ENCODE assay signal across 13 cellular contexts in the genomic region with DNA sequence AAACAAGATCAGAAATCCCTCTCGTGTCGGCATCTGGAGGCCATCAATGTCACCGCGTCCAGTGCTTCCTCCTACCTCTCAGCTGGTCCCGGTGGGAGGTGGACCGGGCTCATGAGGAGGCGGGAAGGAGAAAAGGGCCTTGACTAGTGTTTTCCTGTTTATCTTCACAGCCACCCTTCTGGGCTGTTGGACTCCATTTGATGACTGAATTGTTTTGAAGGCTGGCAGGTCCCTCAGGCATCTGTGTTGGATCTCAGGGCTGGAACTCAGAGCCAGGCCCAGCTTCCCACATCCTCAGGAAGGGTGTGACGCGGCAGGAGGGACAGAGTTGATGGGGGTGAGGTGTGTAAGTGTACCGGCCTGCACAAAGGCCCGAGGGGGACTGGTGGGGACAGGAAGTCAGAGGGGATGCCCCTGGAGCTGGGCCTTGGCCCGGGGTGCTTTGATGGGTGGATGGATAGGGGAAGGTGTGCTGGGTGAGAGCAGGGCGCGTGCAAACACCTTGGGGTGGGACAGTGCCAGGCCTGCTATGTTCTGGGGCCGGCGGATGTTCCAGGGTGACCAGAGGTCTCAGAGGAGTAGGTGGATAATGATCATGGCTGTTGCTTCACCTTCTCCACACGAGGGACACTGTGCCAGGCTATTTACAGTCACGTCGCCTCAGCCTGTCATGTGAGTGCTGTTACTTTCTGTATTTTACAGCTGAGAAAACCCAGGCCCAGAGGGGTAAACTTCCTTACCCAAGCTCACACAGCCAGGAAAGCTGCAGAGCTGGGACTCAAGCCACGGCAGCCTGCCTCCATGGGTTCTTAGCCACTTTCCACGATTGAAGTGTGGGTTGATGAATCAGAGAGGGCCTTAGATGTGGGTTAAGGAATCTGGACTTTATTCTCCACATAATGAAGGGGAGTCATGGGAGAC. TPM values are rescaled to one million over a fixed set of nuclear protein-coding genes. Genes with fewer than 3 reads are reported as not detected.
DNase-seq lines count a peak whose midpoint lies in the region; ATAC-seq and TF ChIP-seq lines count a peak whose summit lies in the region.
"Had no signal": no experiment of that assay in that cellular context is flagged by ENCODE, and none has a peak within 500 bp of the region (broad histone marks: within the 10 kb centered on the region; RNA-seq: fewer than 3 reads in every experiment).

No MANE protein-coding gene starts in this region.

- no peak for ATAC-seq in CD4-positive, CD25-positive, alpha-beta regulatory T cell (ENCODE audit: low read depth in 2 of 2)
- ATAC-seq in Panc1 (no peak), heart left ventricle (peak; percentile 52 to 84 (median 60)), HG03139 (IDR thresholded peaks at IDR 0.05; ENCODE audit: unreplicated experiment) (no peak), HG02610 (IDR thresholded peaks at IDR 0.05; ENCODE audit: unreplicated experiment) (no peak)
- ATAC-seq: activated CD4-positive, CD25-positive, alpha-beta regulatory T cell treated with anti-CD3 and anti-CD28 coated beads, Interleukin-2, amount 50 U/mL, for 24 hours had no signal

- no peak overlapping the region for H3K27ac ChIP-seq in CD4-positive, CD25-positive, alpha-beta regulatory T cell (ENCODE audit: insufficient read depth, low read length, poor library complexity, severe bottlenecking)
- H3K27ac ChIP-seq in Panc1 (ENCODE audit: low read length), result 0 out of 2 replicates have a peak overlapping the region, but pooled peaks have one; percentile 18
- H3K27ac ChIP-seq in heart left ventricle, result peak overlapping the region; percentile 26 to 78 (median 64)
- H3K27ac ChIP-seq: ascending aorta had no signal

- POLR2A ChIA-PET in Panc1 (lab: Charles Lee), result no interaction called here

- CTCF ChIA-PET in Panc1 (lab: Charles Lee), result interaction anchor here (0.5 to 0.6 kb wide), 3 partner anchors 17 to 19 kb away, joined by 4 to 6 read pairs (median 6); partner anchors contain the start of gene CHMP4B

- no peak for TF ChIP-seq POLR2A in heart left ventricle (IDR thresholded peaks at IDR 0.05)

- in situ Hi-C loops in Panc1 (cut with HindIII; ENCODE audit: low pct_unique_long_range_greater_than_20kb, low sequenced_read_pairs), result no loop called here

- intact Hi-C loops in Panc1 (cut with micrococcal nuclease; ENCODE audit: unreplicated experiment) (no loop called here), heart left ventricle (cut with DNase I) (loop anchor here in 6 of 10 donors (2.0 to 10.0 kb wide), 6 partner anchors 52 to 332 kb away; no protein-coding TSS in a partner anchor), posterior vena cava (cut with DNase I) (no loop called here)

- no TSS peak for BruUV-seq in Panc1 (replicated peaks; lab: Mats Ljungman, UMichigan)

- no peaks in the 10 kb centered on the region for H3K9me3 Mint-ChIP-seq in CD4-positive, CD25-positive, alpha-beta regulatory T cell

- no peaks in the 10 kb centered on the region for H3K36me3 ChIP-seq in CD4-positive, CD25-positive, alpha-beta regulatory T cell (ENCODE audit: control insufficient read depth, insufficient read depth, low read length)
- H3K36me3 ChIP-seq in Panc1 (ENCODE audit: control insufficient read depth, insufficient read depth, low read length), result no peaks in the 10 kb centered on the region
- peaks cover 0 to 8% (median 0%) of the 10 kb centered on the region in 9 donors for H3K36me3 ChIP-seq in heart left ventricle
- H3K36me3 ChIP-seq: Peyer's patch had no signal

- DNase-seq in CD4-positive, CD25-positive, alpha-beta regulatory T cell, result peak in 1 of 3 donors; percentile 32
- no peak for DNase-seq in Panc1 (ENCODE audit: low read depth, low spot score)
- DNase-seq in heart left ventricle, result peak; percentile 44 to 73 (median 53)
- peak; percentile 71 for DNase-seq in posterior vena cava (ENCODE audit: low spot score)
- no peak for DNase-seq in NCI-H526 treated with DMSO at 0.1 percent for 48 hours (lab: John Stamatoyannopoulos, UW)
- no peak for DNase-seq in NCI-H2227 (lab: John Stamatoyannopoulos, UW; ENCODE audit: unreplicated experiment)
- DNase-seq: Peyer's patch; stimulated activated CD4-positive, alpha-beta T cell treated with anti-CD3 and anti-CD28 coated beads, Interleukin-2, amount 100 ng/mL, for 24 hours had no signal

- H3K4me3 Mint-ChIP-seq in CD4-positive, CD25-positive, alpha-beta regulatory T cell, result no peak overlapping the region

- WGBS in heart left ventricle, 4 donors, result 30 to 38% (median 34%) methylated on average over 21 of the region's 21 CpGs

- no peaks in the 10 kb centered on the region for H3K9me3 ChIP-seq in CD4-positive, CD25-positive, alpha-beta regulatory T cell (ENCODE audit: control insufficient read depth in 2 of 2, low read length in 2 of 2)
- H3K9me3 ChIP-seq in Panc1 (ENCODE audit: control insufficient read depth, insufficient read depth, low read depth, low read length), result no peaks in the 10 kb centered on the region
- peaks cover 0 to 4% (median 0%) of the 10 kb centered on the region in 12 donors for H3K9me3 ChIP-seq in heart left ventricle
- H3K9me3 ChIP-seq: ascending aorta, Peyer's patch, tibial nerve had no signal

- peak overlapping the region in 2 of 3 donors; percentile 44 to 51 for H3K27ac Mint-ChIP-seq in CD4-positive, CD25-positive, alpha-beta regulatory T cell

- no peak for TF ChIP-seq CTCF in Panc1 (IDR thresholded peaks at IDR 0.05)
- no peak for TF ChIP-seq CTCF in heart left ventricle (IDR thresholded peaks at IDR 0.05)

- H3K4me3 ChIP-seq in CD4-positive, CD25-positive, alpha-beta regulatory T cell (ENCODE audit: low read depth, low read length), result no peak overlapping the region
- H3K4me3 ChIP-seq in Panc1 (ENCODE audit: low read depth in 2 of 2, low read length in 2 of 2) (no peak overlapping the region), heart left ventricle (peak overlapping the region in 1 of 12 donors; percentile 8)
- H3K4me3 ChIP-seq: ascending aorta, Peyer's patch, tibial nerve had no signal

- no peaks in the 10 kb centered on the region for H3K4me1 ChIP-seq in CD4-positive, CD25-positive, alpha-beta regulatory T cell (ENCODE audit: control insufficient read depth, insufficient read depth, low read length, poor library complexity, severe bottlenecking)
- H3K4me1 ChIP-seq in Panc1 (ENCODE audit: control insufficient read depth, insufficient read depth, low read length) (peaks cover 26% of the 10 kb centered on the region), heart left ventricle (peaks cover 0 to 35% (median 23%) of the 10 kb centered on the region in 12 donors)
- H3K4me1 ChIP-seq: ascending aorta had no signal

- no peaks in the 10 kb centered on the region for H3K27me3 ChIP-seq in CD4-positive, CD25-positive, alpha-beta regulatory T cell (ENCODE audit: control insufficient read depth, insufficient read depth, low read length)
- H3K27me3 ChIP-seq in Panc1 (ENCODE audit: control insufficient read depth, insufficient read depth, low read length) (no peaks in the 10 kb centered on the region), heart left ventricle (no peaks in the 10 kb centered on the region)
- H3K27me3 ChIP-seq: ascending aorta, Peyer's patch, tibial nerve had no signal

- H3K4me1 Mint-ChIP-seq in CD4-positive, CD25-positive, alpha-beta regulatory T cell, result peaks cover 0 to 4% (median 0%) of the 10 kb centered on the region in 4 donors

- H3K36me3 Mint-ChIP-seq in CD4-positive, CD25-positive, alpha-beta regulatory T cell, result peaks cover 20% of the 10 kb centered on the region

- no peaks in the 10 kb centered on the region for H3K27me3 Mint-ChIP-seq in CD4-positive, CD25-positive, alpha-beta regulatory T cell

RNA-seq across cellular contexts. Expression of gene CHMP4B, which starts 17.9 kb away (rescaled TPM):
- total RNA-seq in CD4-positive, CD25-positive, alpha-beta regulatory T cell, result 49.0 TPM
- polyA plus RNA-seq in CD4-positive, CD25-positive, alpha-beta regulatory T cell, result 1 to 10 TPM; 3.1 to 6.0 (median 4.2) TPM
- 87.5 TPM for total RNA-seq in Panc1 (2021; ENCODE audit: unreplicated experiment)
- polyA plus RNA-seq in Panc1 (2012; ENCODE audit: insufficient read length), result 148 TPM
- 100 to 1,000 TPM in 5 of 9 donors, 10 to 100 TPM in 4; 46.2 to 225 (median 106) TPM for total RNA-seq in heart left ventricle
- 100 to 1,000 TPM; 127 to 233 TPM for polyA plus RNA-seq in heart left ventricle
- total RNA-seq in posterior vena cava, result 100 to 1,000 TPM in 1 of 2 donors, 10 to 100 TPM in 1; 79.2 to 104 TPM

Comparison
In these comparisons a context has a peak if more than half of its experiments do, and no peak if none do; other contexts are left out.
1. ATAC-seq: peak in heart left ventricle (4 of 4); none in CD4-positive, CD25-positive, alpha-beta regulatory T cell (0 of 2), Panc1 (single experiment), HG03139 (single experiment) and HG02610 (single experiment).
2. DNase-seq: peak in heart left ventricle (5 of 5) and posterior vena cava (single experiment); none in Panc1 (single experiment), NCI-H526 treated with DMSO at 0.1 percent for 48 hours (single experiment) and NCI-H2227 (single experiment).
3. intact Hi-C loops: an anchor here in heart left ventricle (2.0 to 10.0 kb wide); none called in Panc1 and posterior vena cava.